ENCODE assay signal across 8 cellular contexts in the genomic region with DNA sequence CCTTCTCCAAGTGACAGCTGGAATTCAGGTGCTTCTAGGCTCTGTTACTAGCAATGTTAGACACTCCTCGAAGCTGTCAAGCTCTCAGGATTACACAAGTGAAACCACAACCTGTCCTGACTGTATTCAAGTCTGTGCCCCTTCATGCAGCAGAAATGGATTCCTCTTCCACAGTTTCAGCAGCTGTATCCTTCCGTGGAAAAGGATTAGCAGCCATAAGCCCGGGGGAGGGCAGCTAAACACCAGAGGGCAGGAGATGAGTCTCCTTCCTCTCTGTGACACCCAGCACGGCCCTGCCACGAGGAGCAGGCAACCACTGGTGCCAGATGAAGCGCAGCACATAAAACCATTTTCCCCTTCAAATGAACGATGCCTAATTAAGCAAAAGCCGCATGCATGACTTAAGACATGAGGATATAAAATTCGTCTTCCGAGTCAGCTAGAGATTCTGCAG. TPM values are rescaled to one million over a fixed set of nuclear protein-coding genes. Genes with fewer than 3 reads are reported as not detected.
DNase-seq lines count a peak whose midpoint lies in the region; ATAC-seq and TF ChIP-seq lines count a peak whose summit lies in the region.

No MANE protein-coding gene starts in this region.

- POLR2A ChIA-PET in CD4-positive, alpha-beta T cell (lab: Charles Lee): interaction anchor here (0.6 to 5.6 kb wide), 16 partner anchors 9 to 560 kb away, joined by 3 to 81 read pairs (median 8); a partner anchor contains a TSS
- POLR2A ChIA-PET in activated naive CD8-positive, alpha-beta T cell treated with anti-CD3 and anti-CD28 coated beads, Interleukin-2, amount 10 ng/mL, durations not matched to agents 7 days and 5 days (lab: Charles Lee): interaction anchor here (0.6 to 6.6 kb wide), 14 partner anchors 8 to 192 kb away, joined by 3 to 74 read pairs (median 6); no protein-coding TSS in a partner anchor

- H3K4me3 Mint-ChIP-seq in CD4-positive, alpha-beta T cell: peak overlapping the region; percentile 88
- peak overlapping the region; percentile 85 for H3K4me3 Mint-ChIP-seq in activated naive CD8-positive, alpha-beta T cell treated with anti-CD3 and anti-CD28 coated beads, Interleukin-2, amount 10 ng/mL, durations not matched to agents 7 days and 5 days

- no peaks in the 10 kb centered on the region for H3K27me3 ChIP-seq in CD4-positive, alpha-beta T cell (ENCODE audit: control insufficient read depth, insufficient read depth, low read length)
- peaks cover 37% of the 10 kb centered on the region for H3K27me3 ChIP-seq in HUES64 (ENCODE audit: insufficient read depth, low read length)
- peaks cover 15% of the 10 kb centered on the region for H3K27me3 ChIP-seq in left ventricle myocardium inferior (ENCODE audit: low read depth)
- H3K27me3 ChIP-seq in prostate gland (replicated peaks; ENCODE audit: insufficient read depth): no peaks in the 10 kb centered on the region

- peaks cover 12% of the 10 kb centered on the region for H3K4me1 ChIP-seq in HUES64 (ENCODE audit: insufficient read depth, low read length)
- peaks cover 67% of the 10 kb centered on the region for H3K4me1 ChIP-seq in left ventricle myocardium inferior
- no peaks in the 10 kb centered on the region for H3K4me1 ChIP-seq in prostate gland (replicated peaks)

- no peaks in the 10 kb centered on the region for H3K9me3 Mint-ChIP-seq in CD4-positive, alpha-beta T cell
- H3K9me3 Mint-ChIP-seq in activated naive CD8-positive, alpha-beta T cell treated with anti-CD3 and anti-CD28 coated beads, Interleukin-2, amount 10 ng/mL, durations not matched to agents 7 days and 5 days: peaks cover 3% of the 10 kb centered on the region

- no peaks in the 10 kb centered on the region for H3K27me3 Mint-ChIP-seq in CD4-positive, alpha-beta T cell
- no peaks in the 10 kb centered on the region for H3K27me3 Mint-ChIP-seq in activated naive CD8-positive, alpha-beta T cell treated with anti-CD3 and anti-CD28 coated beads, Interleukin-2, amount 10 ng/mL, durations not matched to agents 7 days and 5 days

- peaks cover 56% of the 10 kb centered on the region for H3K4me1 Mint-ChIP-seq in CD4-positive, alpha-beta T cell (ENCODE audit: low read depth)
- peaks cover 58% of the 10 kb centered on the region for H3K4me1 Mint-ChIP-seq in activated naive CD8-positive, alpha-beta T cell treated with anti-CD3 and anti-CD28 coated beads, Interleukin-2, amount 10 ng/mL, durations not matched to agents 7 days and 5 days

- no peaks in the 10 kb centered on the region for H3K9me3 ChIP-seq in CD4-positive, alpha-beta T cell (ENCODE audit: control insufficient read depth, low read length)
- H3K9me3 ChIP-seq in HUES64 (ENCODE audit: insufficient read depth, low read depth, low read length) (no peaks in the 10 kb centered on the region), left ventricle myocardium inferior (replicated peaks) (no peaks in the 10 kb centered on the region), prostate gland (no peaks in the 10 kb centered on the region)

- peak; percentile 42 for ATAC-seq in CD4-positive, alpha-beta T cell (ENCODE audit: poor library complexity)
- ATAC-seq in activated naive CD8-positive, alpha-beta T cell treated with anti-CD3 and anti-CD28 coated beads, Interleukin-2, amount 10 ng/mL, durations not matched to agents 7 days and 5 days (ENCODE audit: low read depth): peak; percentile 29
- ATAC-seq in HG03135 (IDR thresholded peaks at IDR 0.05; ENCODE audit: unreplicated experiment) (no peak), HG03139 (IDR thresholded peaks at IDR 0.05; ENCODE audit: unreplicated experiment) (no peak)

- 42% methylated on average over 10 of the region's 10 CpGs for WGBS in HUES64
- 2% methylated on average over 10 of the region's 10 CpGs for WGBS in prostate gland

- H3K27ac ChIP-seq in CD4-positive, alpha-beta T cell (ENCODE audit: low read depth, low read length): peak overlapping the region; percentile 69
- H3K27ac ChIP-seq in HUES64 (ENCODE audit: low read depth, low read length) (no peak overlapping the region), left ventricle myocardium inferior (replicated peaks) (peak overlapping the region; percentile 84), prostate gland (peak overlapping the region; percentile 74 to 82)

- intact Hi-C loops in CD4-positive, alpha-beta T cell (cut with DNase I, micrococcal nuclease): loop anchor here in 1 of 2 experiments (2.0 kb wide), 4 partner anchors 35 to 191 kb away; no protein-coding TSS in a partner anchor
- intact Hi-C loops in left ventricle myocardium inferior (cut with micrococcal nuclease): loop anchor here (10.0 kb wide), 1 partner anchor 53 kb away; no protein-coding TSS in a partner anchor
- intact Hi-C loops in prostate gland (cut with DNase I): loop anchor here (2.0 to 10.0 kb wide), 6 partner anchors 35 to 193 kb away; no protein-coding TSS in a partner anchor

- no peak overlapping the region for H3K9ac ChIP-seq in HUES64 (ENCODE audit: low read depth, low read length)

- TF ChIP-seq CTCF in CD4-positive, alpha-beta T cell (IDR thresholded peaks at IDR 0.05): no peak
- TF ChIP-seq CTCF in left ventricle myocardium inferior (IDR thresholded peaks at IDR 0.05; ENCODE audit: borderline replicate concordance) (peak; percentile 53), prostate gland (IDR thresholded peaks at IDR 0.05) (peak in 2 of 4 experiments; percentile 23 to 52)

- peak overlapping the region; percentile 92 for H3K27ac Mint-ChIP-seq in CD4-positive, alpha-beta T cell
- peak overlapping the region; percentile 86 for H3K27ac Mint-ChIP-seq in activated naive CD8-positive, alpha-beta T cell treated with anti-CD3 and anti-CD28 coated beads, Interleukin-2, amount 10 ng/mL, durations not matched to agents 7 days and 5 days

- peak; percentile 33 to 64 (median 44) for DNase-seq in CD4-positive, alpha-beta T cell
- DNase-seq in SKM-1 treated with dmso at 0.1 percent for 144 hours (lab: John Stamatoyannopoulos, UW; ENCODE audit: unreplicated experiment): peak; percentile 60
- DNase-seq in activated naive CD8-positive, alpha-beta T cell treated with anti-CD3 and anti-CD28 coated beads, Interleukin-2, amount 10 ng/mL, durations not matched to agents 7 days and 5 days: peak; percentile 65
- peak; percentile 57 for DNase-seq in left ventricle myocardium inferior
- DNase-seq in prostate gland (ENCODE audit: low spot score): peak; percentile 54

- H3K4me3 ChIP-seq in HUES64 (ENCODE audit: low read length) (peak overlapping the region; percentile 87), left ventricle myocardium inferior (peak overlapping the region; percentile 89), prostate gland (peak overlapping the region; percentile 76 to 86)

- CTCF ChIA-PET in CD4-positive, alpha-beta T cell (lab: Charles Lee): interaction anchor here (1.0 to 5.8 kb wide), 13 partner anchors 9 to 191 kb away, joined by 3 to 71 read pairs (median 11); no protein-coding TSS in a partner anchor

- no peak for TF ChIP-seq POLR2A in prostate gland (IDR thresholded peaks at IDR 0.05)

- peaks cover 36% of the 10 kb centered on the region for H3K36me3 Mint-ChIP-seq in CD4-positive, alpha-beta T cell (ENCODE audit: low read depth)
- peaks cover 27% of the 10 kb centered on the region for H3K36me3 Mint-ChIP-seq in activated naive CD8-positive, alpha-beta T cell treated with anti-CD3 and anti-CD28 coated beads, Interleukin-2, amount 10 ng/mL, durations not matched to agents 7 days and 5 days

- H3K36me3 ChIP-seq in HUES64 (ENCODE audit: insufficient read depth, low read length): no peaks in the 10 kb centered on the region
- H3K36me3 ChIP-seq in left ventricle myocardium inferior: no peaks in the 10 kb centered on the region
- no peaks in the 10 kb centered on the region for H3K36me3 ChIP-seq in prostate gland

RNA-seq across cellular contexts. Expression of a gene that starts 1.2 kb away (rescaled TPM):
- total RNA-seq in CD4-positive, alpha-beta T cell: 10 to 100 TPM; 76.7 to 77.8 TPM
- 4.0 TPM for polyA plus RNA-seq in HUES64 (2013, experiment 1 of 2)
- polyA plus RNA-seq in HUES64 (2013, experiment 2 of 2): 3.6 TPM
- 10 to 100 TPM; 59.9 to 62.8 TPM for total RNA-seq in activated naive CD8-positive, alpha-beta T cell treated with anti-CD3 and anti-CD28 coated beads, Interleukin-2, amount 10 ng/mL, durations not matched to agents 7 days and 5 days
- total RNA-seq in left ventricle myocardium inferior (4.2 TPM), prostate gland (10 to 100 TPM; 24.7 to 38.6 TPM)

Comparison
In these comparisons a context has a peak if more than half of its experiments do, and no peak if none do; other contexts are left out.
1. ATAC-seq: peak in CD4-positive, alpha-beta T cell (single experiment) and activated naive CD8-positive, alpha-beta T cell treated with anti-CD3 and anti-CD28 coated beads, Interleukin-2, amount 10 ng/mL, durations not matched to agents 7 days and 5 days (single experiment); none in HG03135 (single experiment) and HG03139 (single experiment).
2. Peak in every context shown above with its lines, with median percentiles within 50 percentile points of each other: DNase-seq and H3K4me3 ChIP-seq.